1 cellular context compared by ENCODE assay signal in genomic region chr9:83986765-83987401, GRCh38.
TF ChIP-seq lines count a peak whose summit lies in the region.

No MANE protein-coding gene starts in this region.

TF ChIP-seq in K562, 482 proteins besides CTCF, POLR2A, EP300 and RAD21 (continues in another document):
- TF ChIP-seq ARNT (IDR thresholded peaks at IDR 0.05), result peak in 1 of 2 experiments; percentile 45; a peak in 1 of 4 replicates
- peak; percentile 48; the same call in 1 of the 2 replicates for TF ChIP-seq ATF7 (IDR thresholded peaks at IDR 0.05)
- no peak for TF ChIP-seq SRSF1 (IDR thresholded peaks at IDR 0.05; ENCODE audit: low read depth, low read length)
- TF ChIP-seq EP400 (IDR thresholded peaks at IDR 0.05), result peak; percentile 77
- TF ChIP-seq ARID1B (IDR thresholded peaks at IDR 0.05), result peak; percentile 79
- peak; percentile 48; the same call in 1 of the 2 replicates for TF ChIP-seq KLF1 (tag; IDR thresholded peaks at IDR 0.05)
- TF ChIP-seq VEZF1 (CRISPR knock-in tag; IDR thresholded peaks at IDR 0.05), result 0 out of 2 replicates have a peak, but pooled peaks have one; percentile 15
- TF ChIP-seq BMI1 (IDR thresholded peaks at IDR 0.05; ENCODE audit: low read length), result no peak
- TF ChIP-seq SMARCA4 (IDR thresholded peaks at IDR 0.05), result peak; percentile 66; the same call in 1 of the 2 replicates
- TF ChIP-seq TRIM28 (IDR thresholded peaks at IDR 0.05), result peak; percentile 78
- no peak for TF ChIP-seq ZC3H8 (IDR thresholded peaks at IDR 0.05)
- peak in 1 of 2 experiments; percentile 44; a peak in 1 of 3 replicates for TF ChIP-seq CBX3 (IDR thresholded peaks at IDR 0.05; ENCODE audit: borderline replicate concordance in 1 of 2, low read length in 2 of 2)
- TF ChIP-seq NBN (IDR thresholded peaks at IDR 0.05; ENCODE audit: low read depth), result peak; percentile 84; the same call in 1 of the 2 replicates
- TF ChIP-seq, protein P1, sequence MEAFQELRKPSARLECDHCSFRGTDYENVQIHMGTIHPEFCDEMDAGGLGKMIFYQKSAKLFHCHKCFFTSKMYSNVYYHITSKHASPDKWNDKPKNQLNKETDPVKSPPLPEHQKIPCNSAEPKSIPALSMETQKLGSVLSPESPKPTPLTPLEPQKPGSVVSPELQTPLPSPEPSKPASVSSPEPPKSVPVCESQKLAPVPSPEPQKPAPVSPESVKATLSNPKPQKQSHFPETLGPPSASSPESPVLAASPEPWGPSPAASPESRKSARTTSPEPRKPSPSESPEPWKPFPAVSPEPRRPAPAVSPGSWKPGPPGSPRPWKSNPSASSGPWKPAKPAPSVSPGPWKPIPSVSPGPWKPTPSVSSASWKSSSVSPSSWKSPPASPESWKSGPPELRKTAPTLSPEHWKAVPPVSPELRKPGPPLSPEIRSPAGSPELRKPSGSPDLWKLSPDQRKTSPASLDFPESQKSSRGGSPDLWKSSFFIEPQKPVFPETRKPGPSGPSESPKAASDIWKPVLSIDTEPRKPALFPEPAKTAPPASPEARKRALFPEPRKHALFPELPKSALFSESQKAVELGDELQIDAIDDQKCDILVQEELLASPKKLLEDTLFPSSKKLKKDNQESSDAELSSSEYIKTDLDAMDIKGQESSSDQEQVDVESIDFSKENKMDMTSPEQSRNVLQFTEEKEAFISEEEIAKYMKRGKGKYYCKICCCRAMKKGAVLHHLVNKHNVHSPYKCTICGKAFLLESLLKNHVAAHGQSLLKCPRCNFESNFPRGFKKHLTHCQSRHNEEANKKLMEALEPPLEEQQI (IDR thresholded peaks at IDR 0.05), result peak; percentile 59; the same call in 1 of the 2 replicates
- TF ChIP-seq TAF7 (tag; IDR thresholded peaks at IDR 0.05), result no peak
- TF ChIP-seq MTA3 (IDR thresholded peaks at IDR 0.05; ENCODE audit: borderline replicate concordance), result 0 out of 2 replicates have a peak, but pooled peaks have one; percentile 53
- TF ChIP-seq NFIX (CRISPR knock-in tag; IDR thresholded peaks at IDR 0.05; ENCODE audit: low read depth), result no peak
- peak; percentile 56; the same call in 1 of the 2 replicates for TF ChIP-seq CC2D1A (IDR thresholded peaks at IDR 0.05)
- TF ChIP-seq JUND (IDR thresholded peaks at IDR 0.05; ENCODE audit: borderline replicate concordance, low read depth, low read length), result peak; percentile 64; the same call in 1 of the 2 replicates
- TF ChIP-seq JUND (tag; IDR thresholded peaks at IDR 0.05; ENCODE audit: borderline replicate concordance, low read depth, low read length), result peak; percentile 32; the same call in 1 of the 3 replicates
- no peak for TF ChIP-seq PHB (CRISPR knock-in tag; IDR thresholded peaks at IDR 0.05)
- TF ChIP-seq ZNF77 (CRISPR knock-in tag; IDR thresholded peaks at IDR 0.05), result no peak
- TF ChIP-seq ZNF311 (CRISPR knock-in tag; IDR thresholded peaks at IDR 0.05), result no peak
- TF ChIP-seq, protein P2, sequence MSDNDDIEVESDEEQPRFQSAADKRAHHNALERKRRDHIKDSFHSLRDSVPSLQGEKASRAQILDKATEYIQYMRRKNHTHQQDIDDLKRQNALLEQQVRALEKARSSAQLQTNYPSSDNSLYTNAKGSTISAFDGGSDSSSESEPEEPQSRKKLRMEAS (CRISPR knock-in tag; IDR thresholded peaks at IDR 0.05), result peak; percentile 64
- peak; percentile 17; the same call in 1 of the 2 replicates for TF ChIP-seq ZNF316 (IDR thresholded peaks at IDR 0.05)
- no peak for TF ChIP-seq STAT5B (CRISPR knock-in tag; IDR thresholded peaks at IDR 0.05)
- peak; percentile 55; the same call in 1 of the 2 replicates for TF ChIP-seq DMBX1 (CRISPR knock-in tag; IDR thresholded peaks at IDR 0.05; ENCODE audit: borderline replicate concordance)
- peak; percentile 29; the same call in 1 of the 2 replicates for TF ChIP-seq NR2C1 (IDR thresholded peaks at IDR 0.05)
- peak; percentile 18; the same call in 1 of the 2 replicates for TF ChIP-seq NR2C1 (tag; IDR thresholded peaks at IDR 0.05)
- no peak for TF ChIP-seq HMGN3 (IDR thresholded peaks at IDR 0.05; ENCODE audit: borderline replicate concordance, extremely low read depth, insufficient read length, low read depth, low read length)
- TF ChIP-seq TAF9B (IDR thresholded peaks at IDR 0.05; ENCODE audit: partially characterized antibody), result peak; percentile 60
- TF ChIP-seq ATF1 (CRISPR knock-in tag; IDR thresholded peaks at IDR 0.05), result no peak
- TF ChIP-seq ATF1 (tag; IDR thresholded peaks at IDR 0.05), result 0 out of 2 replicates have a peak, but pooled peaks have one; percentile 15
- TF ChIP-seq MYC (IDR thresholded peaks at IDR 0.05; ENCODE audit: low read depth, low read length), result peak; percentile 66
- TF ChIP-seq MYC (CRISPR knock-in tag; IDR thresholded peaks at IDR 0.05; ENCODE audit: borderline replicate concordance, low read depth), result no peak
- TF ChIP-seq FOXK2 (conservative IDR thresholded peaks at IDR 0.05 in 1 of 2, IDR thresholded peaks at IDR 0.05 in 1 of 2; ENCODE audit: low read depth in 2 of 2), result peak; percentile 67 to 73; a peak in 3 of 4 replicates
- TF ChIP-seq NR2C2 (CRISPR knock-in tag; IDR thresholded peaks at IDR 0.05), result no peak
- peak; percentile 25; the same call in 1 of the 2 replicates for TF ChIP-seq NR2C2 (tag; IDR thresholded peaks at IDR 0.05)
- TF ChIP-seq PBX2 (CRISPR knock-in tag; IDR thresholded peaks at IDR 0.05; ENCODE audit: low read depth), result no peak
- no peak for TF ChIP-seq PBX2 (tag; conservative IDR thresholded peaks at IDR 0.05; ENCODE audit: low read depth)
- TF ChIP-seq LEF1 (IDR thresholded peaks at IDR 0.05), result peak; percentile 71; the same call in 1 of the 2 replicates
- 0 out of 4 replicates have a peak, but pooled peaks have one; percentile 43 to 56 for TF ChIP-seq MLLT1 (IDR thresholded peaks at IDR 0.05)
- peak; percentile 80 for TF ChIP-seq ATF3 (IDR thresholded peaks at IDR 0.05)
- TF ChIP-seq ATF3 (CRISPR knock-in tag; conservative IDR thresholded peaks at IDR 0.05), result no peak
- 0 out of 2 replicates have a peak, but pooled peaks have one; percentile 27 for TF ChIP-seq SMARCC2 (IDR thresholded peaks at IDR 0.05; ENCODE audit: low read depth)
- TF ChIP-seq, protein P3, sequence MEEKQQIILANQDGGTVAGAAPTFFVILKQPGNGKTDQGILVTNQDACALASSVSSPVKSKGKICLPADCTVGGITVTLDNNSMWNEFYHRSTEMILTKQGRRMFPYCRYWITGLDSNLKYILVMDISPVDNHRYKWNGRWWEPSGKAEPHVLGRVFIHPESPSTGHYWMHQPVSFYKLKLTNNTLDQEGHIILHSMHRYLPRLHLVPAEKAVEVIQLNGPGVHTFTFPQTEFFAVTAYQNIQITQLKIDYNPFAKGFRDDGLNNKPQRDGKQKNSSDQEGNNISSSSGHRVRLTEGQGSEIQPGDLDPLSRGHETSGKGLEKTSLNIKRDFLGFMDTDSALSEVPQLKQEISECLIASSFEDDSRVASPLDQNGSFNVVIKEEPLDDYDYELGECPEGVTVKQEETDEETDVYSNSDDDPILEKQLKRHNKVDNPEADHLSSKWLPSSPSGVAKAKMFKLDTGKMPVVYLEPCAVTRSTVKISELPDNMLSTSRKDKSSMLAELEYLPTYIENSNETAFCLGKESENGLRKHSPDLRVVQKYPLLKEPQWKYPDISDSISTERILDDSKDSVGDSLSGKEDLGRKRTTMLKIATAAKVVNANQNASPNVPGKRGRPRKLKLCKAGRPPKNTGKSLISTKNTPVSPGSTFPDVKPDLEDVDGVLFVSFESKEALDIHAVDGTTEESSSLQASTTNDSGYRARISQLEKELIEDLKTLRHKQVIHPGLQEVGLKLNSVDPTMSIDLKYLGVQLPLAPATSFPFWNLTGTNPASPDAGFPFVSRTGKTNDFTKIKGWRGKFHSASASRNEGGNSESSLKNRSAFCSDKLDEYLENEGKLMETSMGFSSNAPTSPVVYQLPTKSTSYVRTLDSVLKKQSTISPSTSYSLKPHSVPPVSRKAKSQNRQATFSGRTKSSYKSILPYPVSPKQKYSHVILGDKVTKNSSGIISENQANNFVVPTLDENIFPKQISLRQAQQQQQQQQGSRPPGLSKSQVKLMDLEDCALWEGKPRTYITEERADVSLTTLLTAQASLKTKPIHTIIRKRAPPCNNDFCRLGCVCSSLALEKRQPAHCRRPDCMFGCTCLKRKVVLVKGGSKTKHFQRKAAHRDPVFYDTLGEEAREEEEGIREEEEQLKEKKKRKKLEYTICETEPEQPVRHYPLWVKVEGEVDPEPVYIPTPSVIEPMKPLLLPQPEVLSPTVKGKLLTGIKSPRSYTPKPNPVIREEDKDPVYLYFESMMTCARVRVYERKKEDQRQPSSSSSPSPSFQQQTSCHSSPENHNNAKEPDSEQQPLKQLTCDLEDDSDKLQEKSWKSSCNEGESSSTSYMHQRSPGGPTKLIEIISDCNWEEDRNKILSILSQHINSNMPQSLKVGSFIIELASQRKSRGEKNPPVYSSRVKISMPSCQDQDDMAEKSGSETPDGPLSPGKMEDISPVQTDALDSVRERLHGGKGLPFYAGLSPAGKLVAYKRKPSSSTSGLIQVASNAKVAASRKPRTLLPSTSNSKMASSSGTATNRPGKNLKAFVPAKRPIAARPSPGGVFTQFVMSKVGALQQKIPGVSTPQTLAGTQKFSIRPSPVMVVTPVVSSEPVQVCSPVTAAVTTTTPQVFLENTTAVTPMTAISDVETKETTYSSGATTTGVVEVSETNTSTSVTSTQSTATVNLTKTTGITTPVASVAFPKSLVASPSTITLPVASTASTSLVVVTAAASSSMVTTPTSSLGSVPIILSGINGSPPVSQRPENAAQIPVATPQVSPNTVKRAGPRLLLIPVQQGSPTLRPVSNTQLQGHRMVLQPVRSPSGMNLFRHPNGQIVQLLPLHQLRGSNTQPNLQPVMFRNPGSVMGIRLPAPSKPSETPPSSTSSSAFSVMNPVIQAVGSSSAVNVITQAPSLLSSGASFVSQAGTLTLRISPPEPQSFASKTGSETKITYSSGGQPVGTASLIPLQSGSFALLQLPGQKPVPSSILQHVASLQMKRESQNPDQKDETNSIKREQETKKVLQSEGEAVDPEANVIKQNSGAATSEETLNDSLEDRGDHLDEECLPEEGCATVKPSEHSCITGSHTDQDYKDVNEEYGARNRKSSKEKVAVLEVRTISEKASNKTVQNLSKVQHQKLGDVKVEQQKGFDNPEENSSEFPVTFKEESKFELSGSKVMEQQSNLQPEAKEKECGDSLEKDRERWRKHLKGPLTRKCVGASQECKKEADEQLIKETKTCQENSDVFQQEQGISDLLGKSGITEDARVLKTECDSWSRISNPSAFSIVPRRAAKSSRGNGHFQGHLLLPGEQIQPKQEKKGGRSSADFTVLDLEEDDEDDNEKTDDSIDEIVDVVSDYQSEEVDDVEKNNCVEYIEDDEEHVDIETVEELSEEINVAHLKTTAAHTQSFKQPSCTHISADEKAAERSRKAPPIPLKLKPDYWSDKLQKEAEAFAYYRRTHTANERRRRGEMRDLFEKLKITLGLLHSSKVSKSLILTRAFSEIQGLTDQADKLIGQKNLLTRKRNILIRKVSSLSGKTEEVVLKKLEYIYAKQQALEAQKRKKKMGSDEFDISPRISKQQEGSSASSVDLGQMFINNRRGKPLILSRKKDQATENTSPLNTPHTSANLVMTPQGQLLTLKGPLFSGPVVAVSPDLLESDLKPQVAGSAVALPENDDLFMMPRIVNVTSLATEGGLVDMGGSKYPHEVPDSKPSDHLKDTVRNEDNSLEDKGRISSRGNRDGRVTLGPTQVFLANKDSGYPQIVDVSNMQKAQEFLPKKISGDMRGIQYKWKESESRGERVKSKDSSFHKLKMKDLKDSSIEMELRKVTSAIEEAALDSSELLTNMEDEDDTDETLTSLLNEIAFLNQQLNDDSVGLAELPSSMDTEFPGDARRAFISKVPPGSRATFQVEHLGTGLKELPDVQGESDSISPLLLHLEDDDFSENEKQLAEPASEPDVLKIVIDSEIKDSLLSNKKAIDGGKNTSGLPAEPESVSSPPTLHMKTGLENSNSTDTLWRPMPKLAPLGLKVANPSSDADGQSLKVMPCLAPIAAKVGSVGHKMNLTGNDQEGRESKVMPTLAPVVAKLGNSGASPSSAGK (IDR thresholded peaks at IDR 0.05), result peak; percentile 84
